Comparison of ENCODE assay signal across 8 cellular contexts in the genomic region with DNA sequence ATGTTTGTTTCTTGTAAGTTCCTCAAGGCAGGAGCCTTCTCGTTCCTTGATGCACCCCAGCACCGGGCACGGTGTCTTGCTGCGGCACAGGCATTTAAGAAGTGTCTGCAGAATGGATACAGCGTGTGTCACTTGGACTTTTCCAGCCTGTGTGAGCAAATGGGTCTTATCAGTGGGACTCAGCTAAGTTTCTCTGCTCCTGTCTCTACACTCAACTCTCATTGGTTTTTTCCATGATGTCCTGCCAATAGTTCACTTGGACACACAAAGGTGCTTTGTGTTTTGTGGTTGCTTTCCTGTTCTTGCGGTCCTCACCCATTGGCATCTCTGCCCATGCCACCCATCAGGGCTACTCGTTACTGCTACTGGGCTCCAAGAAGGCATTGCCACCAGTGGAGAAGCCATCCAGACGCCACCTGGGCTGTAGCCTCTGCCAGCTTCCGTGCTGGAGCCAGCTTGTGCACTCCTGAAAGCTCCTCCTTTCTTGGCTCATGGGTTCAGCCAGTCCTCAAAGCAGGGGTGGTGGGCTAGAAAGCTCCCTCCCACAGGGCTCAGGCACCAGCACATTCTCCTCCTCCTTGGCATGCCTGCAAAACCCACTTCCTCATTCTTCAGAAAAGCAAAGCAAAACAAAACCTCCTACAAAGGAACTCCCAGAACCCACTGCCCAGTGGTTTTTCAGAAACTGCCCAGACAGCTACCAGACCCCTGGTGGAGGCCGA. TPM values are rescaled to one million over a fixed set of nuclear protein-coding genes. Genes with fewer than 3 reads are reported as not detected.
DNase-seq lines count a peak whose midpoint lies in the region; ATAC-seq, FAIRE-seq and TF ChIP-seq lines count a peak whose summit lies in the region.

No MANE protein-coding gene starts in this region.

- H3K79me2 ChIP-seq in Karpas-422 (ENCODE audit: low read length), result no peaks in the 10 kb centered on the region

- no peak overlapping the region for H3K9ac ChIP-seq in Karpas-422 (ENCODE audit: low read length)

- H3K27me3 ChIP-seq in heart right ventricle, result no peaks in the 10 kb centered on the region
- H3K27me3 ChIP-seq in Karpas-422 (ENCODE audit: low read length), result no peaks in the 10 kb centered on the region

- intact Hi-C loops in heart right ventricle (cut with DNase I), result no loop called here

- peaks cover 0 to 76% (median 30%) of the 10 kb centered on the region in 9 donors for H3K4me1 ChIP-seq in heart right ventricle
- no peaks in the 10 kb centered on the region for H3K4me1 ChIP-seq in Karpas-422 (ENCODE audit: low read length)

- peak overlapping the region in 1 of 10 donors; percentile 20 for H3K4me3 ChIP-seq in heart right ventricle
- no peak overlapping the region for H3K4me3 ChIP-seq in skin epidermis
- H3K4me3 ChIP-seq in Karpas-422 (ENCODE audit: low read length), result no peak overlapping the region

- ATAC-seq in GM19372 (IDR thresholded peaks at IDR 0.05; ENCODE audit: low read depth, unreplicated experiment), result peak; percentile 89
- ATAC-seq in heart right ventricle, result peak; percentile 63 to 80 (median 70)

- DNase-seq in AG09319 (ENCODE audit: extremely low read depth, low read depth), result no peak
- peak; percentile 37 for DNase-seq in HTR-8/SVneo (ENCODE audit: insufficient read length, low spot score)
- DNase-seq in activated T-cell treated with anti-CD3 and anti-CD28 coated beads, Interleukin-2, amount 50 U/mL, for 48 hours, result peak; percentile 43 to 53
- DNase-seq in heart right ventricle, result peak; percentile 33 to 64
- no peak for DNase-seq in NCI-H1436 treated with DMSO at 0.1 percent for 48 hours (lab: John Stamatoyannopoulos, UW)
- no peak for DNase-seq in Karpas-422

- no peaks in the 10 kb centered on the region for H3K9me2 ChIP-seq in Karpas-422 (replicated peaks; ENCODE audit: insufficient read depth, low read length)

- no peaks in the 10 kb centered on the region for H4K20me1 ChIP-seq in Karpas-422 (ENCODE audit: insufficient read depth, low read depth, low read length)

- H3K4me2 ChIP-seq in Karpas-422 (ENCODE audit: low read depth, low read length, poor library complexity, severe bottlenecking), result no peak overlapping the region

- 65 to 69% methylated on average over 10 of the region's 10 CpGs for WGBS in heart right ventricle, 2 donors

- H3K9me3 ChIP-seq in heart right ventricle, result peaks cover 0 to 4% (median 0%) of the 10 kb centered on the region in 11 donors
- no peaks in the 10 kb centered on the region for H3K9me3 ChIP-seq in Karpas-422 (ENCODE audit: low read length)

- no peak overlapping the region for H2AFZ ChIP-seq in Karpas-422 (ENCODE audit: low read length)

- H3K27ac ChIP-seq in heart right ventricle (peak overlapping the region; percentile 15 to 87 (median 56)), skin epidermis (peak overlapping the region in 20 of 21 experiments; percentile 17 to 90 (median 63)), Karpas-422 (ENCODE audit: low read length) (no peak overlapping the region)

- TF ChIP-seq CTCF in AG09319 (IDR thresholded peaks at IDR 0.05; ENCODE audit: low read depth, low read length) (peak; percentile 17), heart right ventricle (IDR thresholded peaks at IDR 0.05) (peak in 1 of 9 donors; percentile 14)

- no peak for FAIRE-seq in HTR-8/SVneo (lab: Jason Lieb, UNC)

- H3K36me3 ChIP-seq in heart right ventricle (no peaks in the 10 kb centered on the region), Karpas-422 (ENCODE audit: insufficient read depth, low read length) (no peaks in the 10 kb centered on the region)

RNA-seq across cellular contexts. Expression of a gene that starts 41.4 kb away (rescaled TPM):
- total RNA-seq in heart right ventricle, result 1 to 10 TPM in 4 of 10 donors, under 1 TPM in 4, not detected in 2; 0.34 to 3.0 (median 0.80) TPM
- polyA plus RNA-seq in heart right ventricle, result 1 to 10 TPM; 1.9 to 9.4 TPM
- total RNA-seq in Karpas-422 (2014; rRNA removed; shearing (Covaris generic); ENCODE audit: low replicate concordance), result not detected in 2 replicates

Comparison
In these comparisons a context has a peak if more than half of its experiments do, and no peak if none do; other contexts are left out.
1. DNase-seq: peak in HTR-8/SVneo (single experiment), activated T-cell treated with anti-CD3 and anti-CD28 coated beads, Interleukin-2, amount 50 U/mL, for 48 hours (2 of 2) and heart right ventricle (2 of 2); none in AG09319 (single experiment), NCI-H1436 treated with DMSO at 0.1 percent for 48 hours (single experiment) and Karpas-422 (single experiment).